8 cellular contexts compared by ENCODE assay signal in the genomic region with DNA sequence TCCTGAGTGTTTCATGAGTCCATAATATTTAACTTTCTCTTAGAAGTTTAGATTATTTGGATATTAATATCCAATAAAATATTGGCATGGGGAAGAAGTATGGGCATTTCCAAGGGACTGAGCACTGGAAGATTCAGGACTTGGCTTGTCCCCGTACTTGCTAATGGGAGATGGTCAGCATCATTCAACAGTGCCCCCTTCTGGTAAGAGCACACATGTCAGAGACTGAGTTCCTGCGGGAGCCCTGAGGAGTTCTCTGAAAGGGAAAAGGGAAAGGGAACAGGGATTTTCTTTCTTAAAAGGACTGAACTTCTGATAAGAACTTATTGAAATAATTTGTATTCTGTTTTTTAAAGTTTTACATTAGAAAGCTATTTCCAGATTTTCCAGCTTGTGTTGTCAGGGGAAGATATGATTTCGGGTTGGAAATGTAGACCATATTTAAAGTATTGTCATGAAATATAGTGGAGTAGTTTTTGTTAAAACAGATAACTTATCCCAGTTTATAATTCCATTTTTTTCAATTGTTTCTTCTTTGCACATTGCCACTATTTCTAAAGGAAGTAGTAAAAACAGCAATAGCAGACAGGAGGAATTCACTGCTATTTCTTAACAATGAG. TPM values are rescaled to one million over a fixed set of nuclear protein-coding genes. Genes with fewer than 3 reads are reported as not detected.
DNase-seq lines count a peak whose midpoint lies in the region; ATAC-seq, FAIRE-seq and TF ChIP-seq lines count a peak whose summit lies in the region.

No MANE protein-coding gene starts in this region.

- peak; percentile 66 for FAIRE-seq in pancreas (lab: Jason Lieb, UNC)

- 33 to 34% methylated on average over 3 of the region's 3 CpGs for WGBS in pancreas, 2 donors

- no peaks in the 10 kb centered on the region for H3K27me3 Mint-ChIP-seq in activated naive CD4-positive, alpha-beta T cell treated with anti-CD3 and anti-CD28 coated beads for 36 hours (ENCODE audit: low read depth)

- H3K27ac Mint-ChIP-seq in activated naive CD4-positive, alpha-beta T cell treated with anti-CD3 and anti-CD28 coated beads for 36 hours, result no peak overlapping the region

- no peaks in the 10 kb centered on the region for H3K36me3 Mint-ChIP-seq in activated naive CD4-positive, alpha-beta T cell treated with anti-CD3 and anti-CD28 coated beads for 36 hours (ENCODE audit: low read depth)

- H3K4me3 Mint-ChIP-seq in activated naive CD4-positive, alpha-beta T cell treated with anti-CD3 and anti-CD28 coated beads for 36 hours, result no peak overlapping the region

- H3K27ac ChIP-seq in pancreas, result no peak overlapping the region

- CTCF ChIA-PET in activated naive CD4-positive, alpha-beta T cell treated with anti-CD3 and anti-CD28 coated beads for 36 hours (lab: Charles Lee), result interaction anchor here (0.5 to 1.6 kb wide), 13 partner anchors 22 to 563 kb away, joined by 3 to 5 read pairs (median 3); no protein-coding TSS in a partner anchor

- no peak overlapping the region for H3K4me3 ChIP-seq in pancreas

- no peaks in the 10 kb centered on the region for H3K27me3 ChIP-seq in pancreas

- no peaks in the 10 kb centered on the region for H3K9me3 Mint-ChIP-seq in activated naive CD4-positive, alpha-beta T cell treated with anti-CD3 and anti-CD28 coated beads for 36 hours

- peak; percentile 43 to 79 (median 66) for TF ChIP-seq CTCF in pancreas (IDR thresholded peaks at IDR 0.05)

- DNase-seq in DMS53 (lab: John Stamatoyannopoulos, UW) (peak; percentile 94), HT1080 (ENCODE audit: low read depth) (peak; percentile 66), NOMO-1 treated with DMSO at 0.1 percent for 48 hours (lab: John Stamatoyannopoulos, UW; ENCODE audit: unreplicated experiment) (peak; percentile 45), germinal center (ENCODE audit: low spot score) (peak; percentile 64), pancreas (peak in 4 of 6 donors; percentile 36 to 68 (median 54))
- DNase-seq in activated naive CD4-positive, alpha-beta T cell treated with anti-CD3 and anti-CD28 coated beads for 36 hours, result peak; percentile 61

- intact Hi-C loops in activated naive CD4-positive, alpha-beta T cell treated with anti-CD3 and anti-CD28 coated beads for 36 hours (cut with micrococcal nuclease), result loop anchor here (1.0 to 10.0 kb wide), 8 partner anchors 37 to 1045 kb away; a partner anchor contains a TSS
- intact Hi-C loops in pancreas (cut with DNase I), result no loop called here

- no peaks in the 10 kb centered on the region for H3K36me3 ChIP-seq in pancreas

- no peaks in the 10 kb centered on the region for H3K9me3 ChIP-seq in pancreas

- no peaks in the 10 kb centered on the region for H3K4me1 ChIP-seq in pancreas

- ATAC-seq in pancreas, result peak; percentile 74 to 99 (median 94)
- ATAC-seq in HG03097 (IDR thresholded peaks at IDR 0.05; ENCODE audit: low FRiP score, unreplicated experiment), result no peak
- ATAC-seq in GM18502 (IDR thresholded peaks at IDR 0.05; ENCODE audit: poor library complexity, unreplicated experiment), result no peak

- peaks cover 10% of the 10 kb centered on the region for H3K4me1 Mint-ChIP-seq in activated naive CD4-positive, alpha-beta T cell treated with anti-CD3 and anti-CD28 coated beads for 36 hours (ENCODE audit: low read depth)

RNA-seq across cellular contexts. Expression of a gene that starts 59.8 kb away (rescaled TPM):
- not detected in 2 replicates for total RNA-seq in HT1080 (2014; rRNA removed; shearing (Covaris generic))
- polyA plus RNA-seq in HT1080 (2015; cell fraction: cytosol; rRNA removed), result not detected in 2 replicates
- polyA plus RNA-seq in HT1080 (2015; cell fraction: nucleus; rRNA removed), result not detected in 2 replicates
- total RNA-seq in activated naive CD4-positive, alpha-beta T cell treated with anti-CD3 and anti-CD28 coated beads for 36 hours, result not detected
- not detected for total RNA-seq in pancreas
- polyA plus RNA-seq in pancreas, result not detected

Comparison
In these comparisons a context has a peak if more than half of its experiments do, and no peak if none do; other contexts are left out.
1. ATAC-seq: peak in pancreas (4 of 4); none in HG03097 (single experiment) and GM18502 (single experiment).
2. Peak in every context shown above with its lines, with median percentiles within 50 percentile points of each other: DNase-seq.